8 cellular contexts compared by ENCODE assay signal in the genomic region with DNA sequence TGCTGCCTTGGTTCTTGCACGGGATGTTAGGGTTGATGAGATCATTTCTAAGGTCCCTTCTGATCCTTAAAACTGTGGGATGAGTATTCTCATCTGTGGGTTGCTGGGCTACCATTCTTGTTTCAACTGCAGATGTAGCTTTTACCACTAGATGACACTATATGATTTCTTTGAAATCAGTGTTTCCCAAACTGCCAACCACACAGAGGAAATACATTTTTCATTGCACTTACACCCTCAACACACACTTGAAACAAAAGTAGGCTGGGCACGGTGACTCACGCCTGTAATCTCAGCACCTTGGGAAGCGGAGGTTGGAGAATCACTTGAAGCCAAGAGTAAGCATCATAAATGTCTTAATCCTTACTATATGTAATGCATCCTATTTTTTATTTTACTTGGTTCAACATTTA. TPM values are rescaled to one million over a fixed set of nuclear protein-coding genes. Genes with fewer than 3 reads are reported as not detected.
DNase-seq lines count a peak whose midpoint lies in the region; ATAC-seq and TF ChIP-seq lines count a peak whose summit lies in the region.

No MANE protein-coding gene starts in this region.

- no peak overlapping the region for H3K27ac ChIP-seq in CD4-positive, alpha-beta T cell (ENCODE audit: low read depth, low read length)

- no peaks in the 10 kb centered on the region for H3K9me3 Mint-ChIP-seq in CD4-positive, alpha-beta T cell
- no peaks in the 10 kb centered on the region for H3K9me3 Mint-ChIP-seq in chondrocyte (ENCODE audit: low read depth)

- no peaks in the 10 kb centered on the region for H3K9me3 ChIP-seq in CD4-positive, alpha-beta T cell (ENCODE audit: control insufficient read depth, low read length)

- ATAC-seq in CD4-positive, alpha-beta T cell (ENCODE audit: poor library complexity): peak; percentile 74
- ATAC-seq in GM21717 (IDR thresholded peaks at IDR 0.05; ENCODE audit: unreplicated experiment) (no peak), HG03342 (IDR thresholded peaks at IDR 0.05; ENCODE audit: unreplicated experiment) (no peak)

- intact Hi-C loops in CD4-positive, alpha-beta T cell (cut with DNase I, micrococcal nuclease): loop anchor here (2.0 kb wide), 1 partner anchor 98 kb away; no protein-coding TSS in a partner anchor

- TF ChIP-seq CTCF in CD4-positive, alpha-beta T cell (IDR thresholded peaks at IDR 0.05): peak; percentile 63
- TF ChIP-seq CTCF in HFF-Myc (IDR thresholded peaks at IDR 0.05; ENCODE audit: low read depth, low read length, missing control alignments) (peak; percentile 77), chondrocyte (IDR thresholded peaks at IDR 0.05) (peak; percentile 80)

- CTCF ChIA-PET in CD4-positive, alpha-beta T cell (lab: Charles Lee): interaction anchor here (0.8 to 1.7 kb wide), 3 partner anchors 9 to 99 kb away, joined by 3 to 10 read pairs (median 3); no protein-coding TSS in a partner anchor

- H3K27me3 Mint-ChIP-seq in CD4-positive, alpha-beta T cell: no peaks in the 10 kb centered on the region
- H3K27me3 Mint-ChIP-seq in chondrocyte (ENCODE audit: low read depth): no peaks in the 10 kb centered on the region

- peak overlapping the region; percentile 9 for H3K27ac Mint-ChIP-seq in CD4-positive, alpha-beta T cell
- H3K27ac Mint-ChIP-seq in chondrocyte (ENCODE audit: unreplicated experiment): peak overlapping the region; percentile 67

- H3K4me1 Mint-ChIP-seq in CD4-positive, alpha-beta T cell (ENCODE audit: low read depth): peaks cover 39% of the 10 kb centered on the region
- peaks cover 8% of the 10 kb centered on the region for H3K4me1 Mint-ChIP-seq in chondrocyte (ENCODE audit: low read depth)

- POLR2A ChIA-PET in CD4-positive, alpha-beta T cell (lab: Charles Lee): interaction anchor here (0.8 to 1.8 kb wide), 6 partner anchors 9 to 78 kb away, joined by 3 to 5 read pairs (median 4); partner anchors contain the start of gene LCMT1

- no peaks in the 10 kb centered on the region for H3K27me3 ChIP-seq in CD4-positive, alpha-beta T cell (ENCODE audit: control insufficient read depth, insufficient read depth, low read length)

- DNase-seq in CD4-positive, alpha-beta T cell: peak in 2 of 10 experiments; percentile 5 to 8
- DNase-seq in HFF-Myc (ENCODE audit: extremely low read depth, low read depth): peak; percentile 75
- peak; percentile 37 for DNase-seq in SKM-1 (lab: John Stamatoyannopoulos, UW; ENCODE audit: unreplicated experiment)
- no peak for DNase-seq in chondrocyte (ENCODE audit: low spot score)
- DNase-seq in myocyte (ENCODE audit: low read depth): peak; percentile 57
- no peak for DNase-seq in HuH-7 (ENCODE audit: low spot score)

- H3K4me3 ChIP-seq in HFF-Myc (replicated peaks; ENCODE audit: low read depth, low read length): no peak overlapping the region

- peaks cover 63% of the 10 kb centered on the region for H3K36me3 Mint-ChIP-seq in CD4-positive, alpha-beta T cell (ENCODE audit: low read depth)
- no peaks in the 10 kb centered on the region for H3K36me3 Mint-ChIP-seq in chondrocyte (ENCODE audit: low read depth)

- no peak overlapping the region for H3K4me3 Mint-ChIP-seq in CD4-positive, alpha-beta T cell
- no peak overlapping the region for H3K4me3 Mint-ChIP-seq in chondrocyte (ENCODE audit: unreplicated experiment)

RNA-seq across cellular contexts. Expression of gene LCMT1, which starts 15.3 kb away (rescaled TPM):
- 10 to 100 TPM; 22.5 to 28.2 TPM for total RNA-seq in CD4-positive, alpha-beta T cell
- total RNA-seq in chondrocyte (35.4 to 37.1 TPM (median 35.5 TPM) in 3 replicates), myocyte (48.0 and 48.5 TPM in 2 replicates)
- polyA plus RNA-seq in myocyte (2012): 46.8 TPM

Comparison
In these comparisons a context has a peak if more than half of its experiments do, and no peak if none do; other contexts are left out.
1. DNase-seq: peak in HFF-Myc (single experiment), SKM-1 (single experiment) and myocyte (single experiment); none in chondrocyte (single experiment) and HuH-7 (single experiment).
2. Peak in every context shown above with its lines, with median percentiles within 50 percentile points of each other: CTCF ChIP-seq.